Comparison of ENCODE assay signal across 8 cellular contexts in the genomic region with DNA sequence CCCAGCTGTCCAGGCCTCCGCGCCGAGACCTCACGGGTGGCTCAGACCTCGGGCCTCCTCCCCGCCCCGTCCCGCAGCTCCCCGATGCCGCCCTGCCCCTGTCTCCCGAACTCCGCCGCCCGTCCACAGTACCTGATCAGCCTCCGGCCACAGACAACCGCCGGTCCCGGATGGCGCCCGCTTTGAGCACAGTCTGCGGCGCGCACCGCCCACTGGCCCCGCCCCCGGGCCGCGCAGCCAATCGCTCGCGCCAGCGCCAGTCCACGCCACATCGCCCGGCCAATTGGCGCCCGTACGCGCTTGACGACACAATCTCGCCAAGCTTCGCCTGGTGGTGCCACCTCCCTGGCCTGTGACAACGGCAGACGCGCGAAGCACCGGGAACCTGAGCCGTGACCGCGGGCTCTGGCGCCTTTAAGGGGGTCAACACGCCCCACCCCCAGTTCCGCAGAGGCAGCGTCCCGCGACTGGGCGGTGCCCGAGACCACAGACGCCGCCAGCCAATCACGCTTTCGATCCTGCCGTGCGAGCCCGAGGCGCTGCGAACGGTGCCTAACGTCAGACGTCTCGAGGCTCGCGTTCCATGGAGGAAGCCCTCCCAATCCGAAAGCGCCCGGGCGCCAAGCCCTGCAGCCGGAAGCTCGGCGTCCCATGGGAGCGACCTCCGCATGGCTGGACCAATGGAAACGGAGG. TPM values are rescaled to one million over a fixed set of nuclear protein-coding genes. Genes with fewer than 3 reads are reported as not detected.
DNase-seq lines count a peak whose midpoint lies in the region; ATAC-seq and TF ChIP-seq lines count a peak whose summit lies in the region.

A gene (minus strand): TSS at position 388 of the 693 bp plus-strand sequence. CDS start 116 bp downstream, at position 272.

- TF ChIP-seq POLR2A in GM15510 (IDR thresholded peaks at IDR 0.05; ENCODE audit: borderline replicate concordance, extremely low read depth, insufficient read length) (peak; percentile 99), adrenal gland (IDR thresholded peaks at IDR 0.05) (peak; percentile 97 to 99), heart left ventricle (IDR thresholded peaks at IDR 0.05) (peak; percentile 96 to 99), transverse colon (IDR thresholded peaks at IDR 0.05) (peak; percentile 97)

- no peaks in the 10 kb centered on the region for H3K9me3 ChIP-seq in adrenal gland (replicated peaks in 1 of 3)
- no peaks in the 10 kb centered on the region for H3K9me3 ChIP-seq in heart left ventricle
- H3K9me3 ChIP-seq in transverse colon: no peaks in the 10 kb centered on the region

- DNase-seq in NCI-H146 treated with DMSO at 0.1 percent for 48 hours (lab: John Stamatoyannopoulos, UW; ENCODE audit: unreplicated experiment): peak; percentile 100
- DNase-seq in T-helper 1 cell: peak; percentile 93 to 99 (median 95)
- peak; percentile 97 to 99 (median 98) for DNase-seq in adrenal gland
- DNase-seq in heart left ventricle: peak; percentile 98 to 99 (median 99)
- DNase-seq in pons (ENCODE audit: low spot score): peak; percentile 98
- peak; percentile 97 for DNase-seq in transverse colon

- intact Hi-C loops in adrenal gland (cut with DNase I) (no loop called here), heart left ventricle (cut with DNase I) (loop anchor here in 4 of 10 donors (1.0 to 5.0 kb wide), 4 partner anchors 61 to 118 kb away; a partner anchor contains a TSS), transverse colon (cut with DNase I; ENCODE audit: low total_unique reads) (no loop called here)

- peaks cover 20 to 39% of the 10 kb centered on the region in 2 donors for H3K4me1 ChIP-seq in adrenal gland (replicated peaks in 1 of 2)
- peaks cover 6 to 55% (median 32%) of the 10 kb centered on the region in 12 donors for H3K4me1 ChIP-seq in heart left ventricle
- H3K4me1 ChIP-seq in transverse colon: peaks cover 11 to 41% (median 23%) of the 10 kb centered on the region in 4 donors

- TF ChIP-seq EP300 in transverse colon (IDR thresholded peaks at IDR 0.05; ENCODE audit: low read depth): no peak

- in situ Hi-C loops in transverse colon (cut with MboI; ENCODE audit: low pct_ligation_motif_present in 1 of 4, low pct_unique_long_range_greater_than_20kb in 1 of 4, low sequenced_read_pairs in 3 of 4): loop anchor here in 1 of 4 donors (10.0 kb wide), 1 partner anchor 64 kb away; a partner anchor contains a TSS

- WGBS in adrenal gland, 4 donors: 0 to 1% (median 0%) methylated on average over 19 to 83 of the region's 83 CpGs
- 0 to 1% (median 0%) methylated on average over 27 to 83 of the region's 83 CpGs for WGBS in heart left ventricle, 4 donors
- 1% methylated on average over 68 of the region's 83 CpGs; no CpG with 5 or more reads in 1 of the 2 donors for WGBS in transverse colon (ENCODE audit: low coverage in 1 of 2), 2 donors

- H3K36me3 ChIP-seq in adrenal gland (replicated peaks in 1 of 2) (no peaks in the 10 kb centered on the region), heart left ventricle (peaks cover 0 to 38% (median 26%) of the 10 kb centered on the region in 9 donors), transverse colon (no peaks in the 10 kb centered on the region)

- peak; percentile 81 for ATAC-seq in HG02884 (IDR thresholded peaks at IDR 0.05; ENCODE audit: unreplicated experiment)
- peak; percentile 94 to 96 (median 95) for ATAC-seq in heart left ventricle

- H3K27me3 ChIP-seq in adrenal gland (no peaks in the 10 kb centered on the region), heart left ventricle (no peaks in the 10 kb centered on the region), transverse colon (no peaks in the 10 kb centered on the region)

- H3K4me3 ChIP-seq in adrenal gland (peak within 1 kb of the TSS; percentile 65 to 80 (median 72)), heart left ventricle (peak within 1 kb of the TSS; percentile 52 to 95 (median 82)), transverse colon (peak within 1 kb of the TSS; percentile 57 to 82 (median 73))

- H3K27ac ChIP-seq in adrenal gland (peak within 1 kb of the TSS; percentile 96 to 99 (median 97)), heart left ventricle (peak within 1 kb of the TSS; percentile 95 to 100 (median 98)), transverse colon (peak within 1 kb of the TSS; percentile 98 to 100 (median 99))

- TF ChIP-seq CTCF in adrenal gland (IDR thresholded peaks at IDR 0.05) (peak in 1 of 6 experiments; percentile 1), heart left ventricle (IDR thresholded peaks at IDR 0.05) (peak in 1 of 12 donors; percentile 13), transverse colon (IDR thresholded peaks at IDR 0.05) (peak in 1 of 5 experiments; percentile 25)

RNA-seq across cellular contexts. Expression of the gene that starts here (rescaled TPM):
- 100 to 1,000 TPM in 1 of 8 donors, 10 to 100 TPM in 7; 30.1 to 330 (median 49.7) TPM for total RNA-seq in adrenal gland
- polyA plus RNA-seq in adrenal gland: 100 to 1,000 TPM in 1 of 3 donors, 10 to 100 TPM in 2; 20.4 to 789 (median 26.2) TPM
- 10 to 100 TPM; 13.7 to 29.8 (median 18.4) TPM for total RNA-seq in heart left ventricle
- polyA plus RNA-seq in heart left ventricle: 10 to 100 TPM in 1 of 2 donors, 1 to 10 TPM in 1; 9.1 to 44.8 TPM
- total RNA-seq in transverse colon: 10 to 100 TPM; 31.1 to 81.5 (median 57.1) TPM

Comparison
In these comparisons a context has a peak if more than half of its experiments do, and no peak if none do; other contexts are left out.
1. Peak in every context shown above with its lines: DNase-seq, ATAC-seq, H3K4me3 ChIP-seq and H3K27ac ChIP-seq.